ENCODE assay signal across 2 cellular contexts in the genomic region with DNA sequence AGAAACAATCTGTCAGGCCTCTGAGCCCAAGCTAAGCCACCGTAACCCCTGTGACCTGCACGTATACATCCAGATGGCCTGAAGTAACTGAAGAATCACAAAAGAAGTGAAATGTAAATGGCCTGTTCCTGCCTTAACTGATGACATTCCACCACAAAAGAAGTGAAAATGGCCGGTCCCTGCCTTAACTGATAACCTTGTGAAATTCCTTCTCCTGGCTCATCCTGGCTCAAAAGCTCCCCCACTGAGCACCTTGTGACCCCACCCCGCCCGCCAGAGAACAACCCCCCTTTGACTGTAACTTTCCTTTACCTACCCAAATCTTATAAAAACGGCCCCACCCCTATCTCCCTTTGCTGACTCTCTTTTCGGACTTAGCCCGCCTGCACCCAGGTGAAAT. TPM values are rescaled to one million over a fixed set of nuclear protein-coding genes. Genes with fewer than 3 reads are reported as not detected.
"Had no signal": no experiment of that assay in that cellular context is flagged by ENCODE, and none has a peak within 500 bp of the region (broad histone marks: within the 10 kb centered on the region; RNA-seq: fewer than 3 reads in every experiment).

No MANE protein-coding gene starts in this region.

RNA-seq across cellular contexts. Expression of a gene that starts 14.8 kb away (rescaled TPM):
- total RNA-seq: naive thymus-derived CD8-positive, alpha-beta T cell; neural crest cell had no signal
- polyA plus RNA-seq: naive thymus-derived CD8-positive, alpha-beta T cell had no signal
